ENCODE assay signal across 1 cellular context in genomic region chr9:114281421-114282103, GRCh38.
TF ChIP-seq lines count a peak whose summit lies in the region.

No MANE protein-coding gene starts in this region.

TF ChIP-seq in IMR-90, 13 proteins besides CTCF, POLR2A, EP300 and RAD21:
- 0 out of 2 replicates have a peak, but pooled peaks have one; percentile 2 for TF ChIP-seq FOS (IDR thresholded peaks at IDR 0.05; ENCODE audit: low read depth, low read length)
- TF ChIP-seq CHD1 (IDR thresholded peaks at IDR 0.05; ENCODE audit: low read depth, low read length), result no peak
